ENCODE assay signal across 8 cellular contexts in the genomic region with DNA sequence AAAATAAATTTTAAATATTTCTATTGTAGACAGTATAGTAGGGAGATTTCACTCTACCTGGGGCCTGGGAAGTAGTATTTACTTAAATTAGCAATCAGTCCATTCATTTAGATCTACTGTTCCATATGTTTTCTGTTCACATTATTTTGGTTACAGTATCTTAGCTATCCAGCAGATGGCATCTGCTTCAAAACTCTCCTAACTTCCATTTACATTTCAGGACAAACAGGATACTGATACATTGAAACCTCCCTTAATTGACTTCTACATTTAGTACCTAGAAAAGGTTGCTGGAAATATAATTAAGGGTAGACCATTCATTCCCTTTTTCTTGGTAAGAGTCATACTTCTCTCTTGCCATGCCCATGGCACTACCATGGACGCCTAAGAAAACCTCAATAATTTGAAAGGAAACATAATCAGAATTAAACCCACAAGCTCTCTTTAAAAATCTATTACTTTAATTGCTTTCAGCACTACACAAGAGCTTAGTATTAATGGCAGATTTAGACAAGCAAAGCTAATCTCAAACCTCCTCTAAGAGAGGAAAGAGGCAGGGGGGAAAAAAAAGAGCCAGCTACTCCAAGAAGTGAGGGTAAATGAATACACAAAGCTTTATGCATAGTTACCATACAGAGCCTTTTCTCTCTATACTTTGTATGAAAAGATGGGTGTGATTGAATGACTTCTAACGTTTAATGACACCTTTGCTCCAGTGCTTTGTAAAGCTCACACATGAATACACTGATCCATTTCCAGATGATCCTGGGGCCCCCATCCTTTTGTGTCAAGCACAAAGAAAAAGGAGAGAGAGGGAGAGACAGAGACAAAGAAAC.
DNase-seq lines count a peak whose midpoint lies in the region; ATAC-seq, FAIRE-seq and TF ChIP-seq lines count a peak whose summit lies in the region.

No MANE protein-coding gene starts in this region.

- FAIRE-seq in A549 (lab: Jason Lieb, UNC), result no peak

- H3K79me2 ChIP-seq in mammary epithelial cell (ENCODE audit: insufficient read depth, low read length), result no peaks in the 10 kb centered on the region

- H3K4me3 ChIP-seq in A549, result no peak overlapping the region
- no peak overlapping the region for H3K4me3 ChIP-seq in mammary epithelial cell (replicated peaks in 1 of 3; ENCODE audit: insufficient read depth in 1 of 3, low read depth in 2 of 3, low read length in 3 of 3)
- no peak overlapping the region for H3K4me3 ChIP-seq in upper lobe of right lung

- 45% methylated on average over 2 of the region's 2 CpGs for WGBS in A549 (ENCODE audit: missing lambda C conversion rate)
- 34% methylated on average over 2 of the region's 2 CpGs for WGBS in mammary epithelial cell (ENCODE audit: low coverage, missing lambda C conversion rate)

- CTCF ChIA-PET in A549 (lab: Yijun Ruan, JAX) (interaction anchor here (0.6 to 5.6 kb wide), 28 partner anchors 8 to 345 kb away, joined by 3 to 51 read pairs (median 3); partner anchors contain the start of genes CCDC82, JRKL and MAML2), mammary epithelial cell (lab: Charles Lee; ENCODE audit: low non-redundant PET) (interaction anchor here (0.5 to 2.2 kb wide), 5 partner anchors 100 to 288 kb away, joined by 4 to 30 read pairs (median 4); partner anchors contain the start of gene MAML2)

- no peaks in the 10 kb centered on the region for H4K20me1 ChIP-seq in mammary epithelial cell (ENCODE audit: insufficient read depth, low read length)

- DNase-seq in A549 (ENCODE audit: low read depth in 1 of 2, low spot score in 1 of 2) (peak; percentile 7 to 26), GM10266 (ENCODE audit: extremely low spot score) (no peak), NCI-H524 treated with DMSO at 0.1 percent for 48 hours (lab: John Stamatoyannopoulos, UW) (peak; percentile 12), mammary epithelial cell (peak; percentile 35), left lobe of liver (ENCODE audit: low spot score) (no peak), upper lobe of right lung (no peak)
- no peak for DNase-seq in NK-92 treated with Interleukin-12 subunit alpha and Interleukin-12 subunit beta, amount 100 ng/mL, for 24 hours (lab: John Stamatoyannopoulos, UW)

- H3K27me3 ChIP-seq in mammary epithelial cell (ENCODE audit: insufficient read depth, low read length), result no peaks in the 10 kb centered on the region
- no peaks in the 10 kb centered on the region for H3K27me3 ChIP-seq in upper lobe of right lung

- H3K9me3 ChIP-seq in A549 (no peaks in the 10 kb centered on the region), mammary epithelial cell (replicated peaks; ENCODE audit: insufficient read depth, low read length) (no peaks in the 10 kb centered on the region), upper lobe of right lung (no peaks in the 10 kb centered on the region)

- intact Hi-C loops in mammary epithelial cell (cut with micrococcal nuclease), result loop anchor here (1.0 to 5.0 kb wide), 6 partner anchors 67 to 337 kb away; partner anchors contain the start of genes JRKL and MAML2
- intact Hi-C loops in upper lobe of right lung (cut with DNase I), result no loop called here

- peaks cover 21% of the 10 kb centered on the region for H3K4me1 ChIP-seq in A549
- H3K4me1 ChIP-seq in mammary epithelial cell (ENCODE audit: insufficient read depth, low read length), result peaks cover 33% of the 10 kb centered on the region
- peaks cover 21% of the 10 kb centered on the region for H3K4me1 ChIP-seq in upper lobe of right lung

- H3K36me3 ChIP-seq in mammary epithelial cell (ENCODE audit: insufficient read depth, low read length) (no peaks in the 10 kb centered on the region), upper lobe of right lung (no peaks in the 10 kb centered on the region)

- no peak overlapping the region for H3K9ac ChIP-seq in mammary epithelial cell (ENCODE audit: insufficient read depth, low read length)

- dilution Hi-C loops in mammary epithelial cell (cut with HindIII; ENCODE audit: low sequenced_read_pairs), result no loop called here

- ATAC-seq in A549 (peak in 1 of 2 experiments; percentile 65; a peak in 3 of 6 replicates), left lobe of liver (peak; percentile 80), upper lobe of right lung (peak; percentile 78), HG03571 (IDR thresholded peaks at IDR 0.05; ENCODE audit: unreplicated experiment) (no peak)

- no TSS peak for BruUV-seq in mammary epithelial cell (replicated peaks; lab: Mats Ljungman, UMichigan)

- peak; percentile 67 to 68 for TF ChIP-seq RAD21 in A549 (conservative IDR thresholded peaks at IDR 0.05 in 1 of 2, IDR thresholded peaks at IDR 0.05 in 1 of 2)

- TF ChIP-seq CTCF in A549 (IDR thresholded peaks at IDR 0.05), result peak; percentile 59
- peak; percentile 54 for TF ChIP-seq CTCF in GM10266 (IDR thresholded peaks at IDR 0.05; ENCODE audit: control insufficient read depth, insufficient read depth, low read depth, missing control alignments)
- TF ChIP-seq CTCF in mammary epithelial cell (conservative IDR thresholded peaks at IDR 0.05 in 1 of 2, IDR thresholded peaks at IDR 0.05 in 1 of 2; ENCODE audit: extremely low read depth in 1 of 2, insufficient read depth in 1 of 2, low read depth in 1 of 2, low read length in 2 of 2), result peak; percentile 58 to 67
- peak; percentile 65 for TF ChIP-seq CTCF in upper lobe of right lung (IDR thresholded peaks at IDR 0.05)

- H3K27ac ChIP-seq in A549 (peak overlapping the region; percentile 6 to 9; a peak in 4 of 6 replicates), mammary epithelial cell (ENCODE audit: insufficient read depth, low read depth, low read length) (no peak overlapping the region), upper lobe of right lung (no peak overlapping the region)

- TF ChIP-seq EP300 in A549 (IDR thresholded peaks at IDR 0.05), result no peak

- H3K4me2 ChIP-seq in A549 (peak overlapping the region; percentile 0; the same call in 2 of the 3 replicates), mammary epithelial cell (ENCODE audit: insufficient read depth, low read depth, low read length) (no peak overlapping the region)

- no peak for TF ChIP-seq POLR2A in A549 (IDR thresholded peaks at IDR 0.05; ENCODE audit: low read length)

- in situ Hi-C loops in mammary epithelial cell (cut with MboI; ENCODE audit: low sequenced_read_pairs in 2 of 2), result loop anchor here (5.0 to 10.0 kb wide), 2 partner anchors 287 to 290 kb away; partner anchors contain the start of gene MAML2 (in 2 of the 2)

- POLR2A ChIA-PET in A549 (lab: Yijun Ruan, JAX), result interaction anchor here (0.8 to 1.0 kb wide), 3 partner anchors 90 to 334 kb away, joined by 3 to 4 read pairs (median 3); partner anchors contain the start of genes CCDC82 and JRKL

- H2AFZ ChIP-seq in mammary epithelial cell (ENCODE audit: low read depth, low read length), result no peak overlapping the region

TF ChIP-seq in A549, 52 proteins besides CTCF, POLR2A, EP300 and RAD21:
- TF ChIP-seq KDM5A (IDR thresholded peaks at IDR 0.05) (no peak), FOSB (CRISPR knock-in tag; IDR thresholded peaks at IDR 0.05) (no peak), SMC3 (IDR thresholded peaks at IDR 0.05) (peak; percentile 76), HEYL (CRISPR knock-in tag; IDR thresholded peaks at IDR 0.05) (no peak), EHMT2 (IDR thresholded peaks at IDR 0.05; ENCODE audit: low read depth) (no peak), HOXB13 (CRISPR knock-in tag; IDR thresholded peaks at IDR 0.05; ENCODE audit: low read depth) (no peak)
- TF ChIP-seq, protein P1, sequence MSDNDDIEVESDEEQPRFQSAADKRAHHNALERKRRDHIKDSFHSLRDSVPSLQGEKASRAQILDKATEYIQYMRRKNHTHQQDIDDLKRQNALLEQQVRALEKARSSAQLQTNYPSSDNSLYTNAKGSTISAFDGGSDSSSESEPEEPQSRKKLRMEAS (IDR thresholded peaks at IDR 0.05), result no peak

Comparison
In these comparisons a context has a peak if more than half of its experiments do, and no peak if none do; other contexts are left out.
1. DNase-seq: peak in A549 (2 of 2), NCI-H524 treated with DMSO at 0.1 percent for 48 hours (single experiment) and mammary epithelial cell (single experiment); none in GM10266 (single experiment), left lobe of liver (single experiment), upper lobe of right lung (single experiment) and NK-92 treated with Interleukin-12 subunit alpha and Interleukin-12 subunit beta, amount 100 ng/mL, for 24 hours (single experiment).
2. H3K27ac ChIP-seq: peak in A549 (2 of 2); none in mammary epithelial cell (single experiment) and upper lobe of right lung (single experiment).
3. Peak in every context shown above with its lines, with median percentiles within 50 percentile points of each other: CTCF ChIP-seq.